21 cellular contexts compared by ENCODE assay signal in genomic region chr21:15243356-15243755, GRCh38.
DNase-seq lines count a peak whose midpoint lies in the region; ATAC-seq and TF ChIP-seq lines count a peak whose summit lies in the region.
"Had no signal": no experiment of that assay in that cellular context is flagged by ENCODE, and none has a peak within 500 bp of the region (broad histone marks: within the 10 kb centered on the region; RNA-seq: fewer than 3 reads in every experiment).

No MANE protein-coding gene starts in this region.

- H3K27ac ChIP-seq in GM23338 (ENCODE audit: low read depth) (no peak overlapping the region), RWPE2 (ENCODE audit: poor library complexity, severe bottlenecking) (peak overlapping the region; percentile 5), foreskin keratinocyte (peak overlapping the region; percentile 2), neural progenitor cell (no peak overlapping the region), neuronal stem cell (replicated peaks; ENCODE audit: low read length) (no peak overlapping the region)
- H3K27ac ChIP-seq: BLaER1, SJSA1 had no signal

- peaks cover 19% of the 10 kb centered on the region for H3K27me3 Mint-ChIP-seq in GM23338 (ENCODE audit: insufficient read depth, low read depth, poor library complexity)
- peaks cover 6% of the 10 kb centered on the region for H3K27me3 Mint-ChIP-seq in neural progenitor cell (ENCODE audit: insufficient read depth, low read depth)
- H3K27me3 Mint-ChIP-seq: CD4-positive, CD25-positive, alpha-beta regulatory T cell had no signal

- TF ChIP-seq CTCF in GM23338 (conservative IDR thresholded peaks at IDR 0.05; ENCODE audit: low read depth in 2 of 2) (no peak), RWPE2 (IDR thresholded peaks at IDR 0.05; ENCODE audit: poor library complexity, severe bottlenecking) (no peak), foreskin keratinocyte (conservative IDR thresholded peaks at IDR 0.05) (no peak), neural progenitor cell (IDR thresholded peaks at IDR 0.05) (no peak), mucosa of descending colon (IDR thresholded peaks at IDR 0.05) (no peak)

- WGBS in neuronal stem cell (ENCODE audit: extremely low coverage in 2 of 2, insufficient read length in 2 of 2, insufficient replicate concordance in 1 of 2), 2 donors, result no CpG with 5 or more reads among the region's 5 CpGs

- no peak overlapping the region for H3K27ac Mint-ChIP-seq in GM23338
- peak overlapping the region; percentile 1 for H3K27ac Mint-ChIP-seq in neural progenitor cell
- H3K27ac Mint-ChIP-seq: IgD-negative memory B cell had no signal

- H3F3A ChIP-seq in GM23338 (replicated peaks; ENCODE audit: low read depth) (no peaks in the 10 kb centered on the region), neural progenitor cell (ENCODE audit: low read depth) (no peaks in the 10 kb centered on the region)

- H3K9me3 Mint-ChIP-seq in GM23338, result no peaks in the 10 kb centered on the region
- H3K9me3 Mint-ChIP-seq in neural progenitor cell, result peaks cover 9% of the 10 kb centered on the region
- H3K9me3 Mint-ChIP-seq: IgD-negative memory B cell had no signal

- no peaks in the 10 kb centered on the region for H3K9me3 ChIP-seq in RWPE2 (ENCODE audit: severe bottlenecking)
- H3K9me3 ChIP-seq in neural progenitor cell (ENCODE audit: low read depth), result no peaks in the 10 kb centered on the region
- H3K9me3 ChIP-seq in mucosa of descending colon, result no peaks in the 10 kb centered on the region
- peaks cover 0 to 5% of the 10 kb centered on the region in 2 donors for H3K9me3 ChIP-seq in neuronal stem cell (replicated peaks in 1 of 2; ENCODE audit: control insufficient read depth in 2 of 2, insufficient read depth in 1 of 2, low read depth in 1 of 2, low read length in 2 of 2)
- H3K9me3 ChIP-seq: BLaER1, SJSA1 had no signal

- no peak overlapping the region for H3K18ac ChIP-seq in neuronal stem cell (ENCODE audit: low read length)

- H3K14ac ChIP-seq in neuronal stem cell (ENCODE audit: low read length), result no peak overlapping the region

- peak overlapping the region; percentile 40; the same call in 1 of the 2 replicates for H3K4me2 ChIP-seq in GM23338
- no peak overlapping the region for H3K4me2 ChIP-seq in neural progenitor cell
- no peak overlapping the region for H3K4me2 ChIP-seq in neuronal stem cell (ENCODE audit: insufficient read depth, low read length, poor library complexity, severe bottlenecking)
- H3K4me2 ChIP-seq: BLaER1 had no signal

- H3K9ac ChIP-seq in neural progenitor cell (no peak overlapping the region), neuronal stem cell (ENCODE audit: low read depth, low read length, poor library complexity) (no peak overlapping the region)
- H3K9ac ChIP-seq: BLaER1 had no signal

- H3K36me3 Mint-ChIP-seq in GM23338 (ENCODE audit: low read depth) (no peaks in the 10 kb centered on the region), neural progenitor cell (no peaks in the 10 kb centered on the region)
- H3K36me3 Mint-ChIP-seq: CD4-positive, CD25-positive, alpha-beta regulatory T cell had no signal

- H4K20me1 ChIP-seq in GM23338 (replicated peaks; ENCODE audit: insufficient read depth) (no peaks in the 10 kb centered on the region), neural progenitor cell (ENCODE audit: low read depth) (no peaks in the 10 kb centered on the region)
- H4K20me1 ChIP-seq: BLaER1 had no signal

- no peaks in the 10 kb centered on the region for H3K79me1 ChIP-seq in neuronal stem cell (ENCODE audit: low read depth, low read length)

- H3K23ac ChIP-seq in neuronal stem cell (ENCODE audit: low read depth, low read length, poor library complexity), result no peak overlapping the region

- no peaks in the 10 kb centered on the region for H3K9me2 ChIP-seq in GM23338 (ENCODE audit: insufficient read depth)

- ATAC-seq in GM23338 (no peak), RWPE2 (ENCODE audit: low read depth) (no peak), foreskin keratinocyte (no peak), mucosa of descending colon (no peak)
- ATAC-seq: HCT116, Right ventricle myocardium inferior had no signal

- H3K4me1 ChIP-seq in GM23338 (ENCODE audit: insufficient read depth), result peaks cover 17% of the 10 kb centered on the region
- peaks cover 11% of the 10 kb centered on the region for H3K4me1 ChIP-seq in RWPE2 (ENCODE audit: insufficient read depth, poor library complexity, severe bottlenecking)
- H3K4me1 ChIP-seq in foreskin keratinocyte, result peaks cover 18% of the 10 kb centered on the region
- H3K4me1 ChIP-seq in neural progenitor cell, result peaks cover 16% of the 10 kb centered on the region
- no peaks in the 10 kb centered on the region for H3K4me1 ChIP-seq in mucosa of descending colon (ENCODE audit: low read depth)
- peaks cover 8 to 27% of the 10 kb centered on the region in 2 donors for H3K4me1 ChIP-seq in neuronal stem cell (ENCODE audit: control insufficient read depth in 2 of 2, insufficient read depth in 1 of 2, low read depth in 1 of 2, low read length in 2 of 2)
- H3K4me1 ChIP-seq: BLaER1, SJSA1 had no signal

- H2BK15ac ChIP-seq in neuronal stem cell (ENCODE audit: low read length), result no peak overlapping the region

- H3K79me2 ChIP-seq in GM23338 (replicated peaks; ENCODE audit: insufficient read depth), result no peaks in the 10 kb centered on the region
- no peaks in the 10 kb centered on the region for H3K79me2 ChIP-seq in neural progenitor cell (ENCODE audit: low read depth)

- H3K4ac ChIP-seq in neuronal stem cell (ENCODE audit: low read length), result no peak overlapping the region

- H2BK12ac ChIP-seq in neuronal stem cell (ENCODE audit: low read length), result no peak overlapping the region

- H2BK5ac ChIP-seq in neuronal stem cell (ENCODE audit: low read length), result no peak overlapping the region

- no peak overlapping the region for H4K8ac ChIP-seq in neuronal stem cell (ENCODE audit: low read depth, low read length)

- no peaks in the 10 kb centered on the region for H3K36me3 ChIP-seq in GM23338 (ENCODE audit: insufficient read depth)
- H3K36me3 ChIP-seq in RWPE2 (ENCODE audit: low read depth), result no peaks in the 10 kb centered on the region
- H3K36me3 ChIP-seq in neural progenitor cell, result no peaks in the 10 kb centered on the region
- H3K36me3 ChIP-seq in mucosa of descending colon (ENCODE audit: low read depth), result no peaks in the 10 kb centered on the region
- H3K36me3 ChIP-seq in neuronal stem cell (replicated peaks in 1 of 2; ENCODE audit: control insufficient read depth in 2 of 2, insufficient read depth in 2 of 2, low read length in 2 of 2), result no peaks in the 10 kb centered on the region
- H3K36me3 ChIP-seq: BLaER1, SJSA1 had no signal

- H2AFZ ChIP-seq in GM23338 (no peak overlapping the region), neural progenitor cell (replicated peaks) (no peak overlapping the region), neuronal stem cell (ENCODE audit: low read length) (no peak overlapping the region)

- no peak overlapping the region for H2AK5ac ChIP-seq in neuronal stem cell (ENCODE audit: low read depth, low read length)

- no peak overlapping the region for H3K4me3 Mint-ChIP-seq in GM23338
- H3K4me3 Mint-ChIP-seq in neural progenitor cell, result no peak overlapping the region
- H3K4me3 Mint-ChIP-seq: CD4-positive, CD25-positive, alpha-beta regulatory T cell; IgD-negative memory B cell had no signal

- H2BK120ac ChIP-seq in neuronal stem cell (ENCODE audit: low read depth, low read length), result no peak overlapping the region

- H3K4me3 ChIP-seq in GM23338 (no peak overlapping the region), RWPE2 (ENCODE audit: severe bottlenecking) (no peak overlapping the region), neural progenitor cell (no peak overlapping the region), mucosa of descending colon (no peak overlapping the region), neuronal stem cell (ENCODE audit: low read length in 2 of 2) (no peak overlapping the region)
- H3K4me3 ChIP-seq: BLaER1, SJSA1 had no signal

- peak; percentile 18 for DNase-seq in GM23338 (ENCODE audit: low spot score)
- DNase-seq in RWPE2 (ENCODE audit: low spot score), result no peak
- DNase-seq in foreskin keratinocyte, result no peak
- DNase-seq in neural progenitor cell (ENCODE audit: low spot score), result no peak
- DNase-seq in SW 1271 (lab: John Stamatoyannopoulos, UW), result no peak
- no peak for DNase-seq in mucosa of descending colon
- no peak for DNase-seq in neuronal stem cell (ENCODE audit: low spot score)
- DNase-seq: CD4-positive, CD25-positive, alpha-beta regulatory T cell; GF-D8; NCI-H1092 treated with DMSO at 0.1 percent for 48 hours; NCI-H1436; NCI-H187 treated with DMSO at 0.1 percent for 48 hours; NCI-H446; NCI-H524 treated with DMSO at 0.1 percent for 48 hours; NCI-H774; T-helper 1 cell had no signal

- H3K27me3 ChIP-seq in GM23338 (ENCODE audit: insufficient read depth) (peaks cover 47% of the 10 kb centered on the region), RWPE2 (ENCODE audit: insufficient read depth, poor library complexity, severe bottlenecking) (no peaks in the 10 kb centered on the region), foreskin keratinocyte (no peaks in the 10 kb centered on the region), neural progenitor cell (no peaks in the 10 kb centered on the region), neuronal stem cell (ENCODE audit: control insufficient read depth in 3 of 3, insufficient read depth in 3 of 3, low read depth in 1 of 3, low read length in 3 of 3) (no peaks in the 10 kb centered on the region)
- H3K27me3 ChIP-seq: BLaER1, SJSA1 had no signal

- peaks cover 30% of the 10 kb centered on the region for H3K4me1 Mint-ChIP-seq in GM23338
- peaks cover 27% of the 10 kb centered on the region for H3K4me1 Mint-ChIP-seq in neural progenitor cell
- H3K4me1 Mint-ChIP-seq: CD4-positive, CD25-positive, alpha-beta regulatory T cell had no signal

- no peak overlapping the region for H4K91ac ChIP-seq in neuronal stem cell (ENCODE audit: low read depth, low read length, poor library complexity)

- intact Hi-C loops in mucosa of descending colon (cut with DNase I, micrococcal nuclease), result no loop called here

TF ChIP-seq in GM23338, 12 proteins besides CTCF, POLR2A, EP300 and RAD21 (continues in another document):
- TF ChIP-seq CREB1 (CRISPR knock-in tag; IDR thresholded peaks at IDR 0.05; ENCODE audit: low read depth) (no peak), STAT1 (IDR thresholded peaks at IDR 0.05; ENCODE audit: unreplicated experiment) (no peak), ZNF331 (CRISPR knock-in tag; IDR thresholded peaks at IDR 0.05; ENCODE audit: low read depth) (no peak), EZH2phosphoT487 (IDR thresholded peaks at IDR 0.05; ENCODE audit: unreplicated experiment) (no peak), EZH2 (IDR thresholded peaks at IDR 0.05; ENCODE audit: low read depth, unreplicated experiment) (no peak), NANOG (IDR thresholded peaks at IDR 0.05; ENCODE audit: borderline replicate concordance) (no peak)
- TF ChIP-seq, protein P1, sequence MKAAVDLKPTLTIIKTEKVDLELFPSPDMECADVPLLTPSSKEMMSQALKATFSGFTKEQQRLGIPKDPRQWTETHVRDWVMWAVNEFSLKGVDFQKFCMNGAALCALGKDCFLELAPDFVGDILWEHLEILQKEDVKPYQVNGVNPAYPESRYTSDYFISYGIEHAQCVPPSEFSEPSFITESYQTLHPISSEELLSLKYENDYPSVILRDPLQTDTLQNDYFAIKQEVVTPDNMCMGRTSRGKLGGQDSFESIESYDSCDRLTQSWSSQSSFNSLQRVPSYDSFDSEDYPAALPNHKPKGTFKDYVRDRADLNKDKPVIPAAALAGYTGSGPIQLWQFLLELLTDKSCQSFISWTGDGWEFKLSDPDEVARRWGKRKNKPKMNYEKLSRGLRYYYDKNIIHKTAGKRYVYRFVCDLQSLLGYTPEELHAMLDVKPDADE (IDR thresholded peaks at IDR 0.05), result no peak

Comparison
In these comparisons a context has a peak if more than half of its experiments do, and no peak if none do; other contexts are left out.
1. H3K27ac ChIP-seq: peak in RWPE2 (single experiment) and foreskin keratinocyte (single experiment); none in GM23338 (single experiment), neural progenitor cell (single experiment) and neuronal stem cell (single experiment).